Comparison of ENCODE assay signal across 8 cellular contexts in genomic region chr5:76256116-76256889, GRCh38.
DNase-seq lines count a peak whose midpoint lies in the region; ATAC-seq lines count a peak whose summit lies in the region.

No MANE protein-coding gene starts in this region.

- peak; percentile 47 for DNase-seq in NK-92 treated with Interleukin-12 subunit alpha and Interleukin-12 subunit beta, amount 100 ng/mL, for 24 hours (lab: John Stamatoyannopoulos, UW)
- DNase-seq in NK-92 (lab: John Stamatoyannopoulos, UW; ENCODE audit: unreplicated experiment) (no peak), NCI-H510A treated with DMSO at 0.1 percent for 48 hours (lab: John Stamatoyannopoulos, UW) (peak; percentile 54), memory B cell (ENCODE audit: low spot score in 2 of 2) (peak; percentile 25 to 44)
- peak; percentile 76 for DNase-seq in activated CD4-positive, alpha-beta T cell treated with anti-CD3 and anti-CD28 coated beads, Interleukin-2, amount 10 ng/mL, durations not matched to agents 7 days and 5 days
- peak; percentile 7 for DNase-seq in effector CD8-positive, alpha-beta T cell (lab: John Stamatoyannopoulos, UW)
- peak; percentile 65 for DNase-seq in stimulated activated CD8-positive, alpha-beta memory T cell treated with anti-CD3 and anti-CD28 coated beads, Interleukin-4, amount 100 ng/mL, for 48 hours

- H3K9me3 Mint-ChIP-seq in activated CD4-positive, alpha-beta T cell treated with anti-CD3 and anti-CD28 coated beads, Interleukin-2, amount 10 ng/mL, durations not matched to agents 7 days and 5 days: no peaks in the 10 kb centered on the region
- H3K9me3 Mint-ChIP-seq in memory B cell: no peaks in the 10 kb centered on the region

- CTCF ChIA-PET in activated CD4-positive, alpha-beta T cell treated with anti-CD3 and anti-CD28 coated beads, Interleukin-2, amount 10 ng/mL, durations not matched to agents 7 days and 5 days (lab: Charles Lee): interaction anchor here (0.5 to 1.6 kb wide), 8 partner anchors 9 to 184 kb away, joined by 3 to 6 read pairs (median 4); no protein-coding TSS in a partner anchor

- peak; percentile 78 for ATAC-seq in HG03064 (IDR thresholded peaks at IDR 0.05; ENCODE audit: low read depth, unreplicated experiment)
- peak; percentile 90 for ATAC-seq in memory B cell (ENCODE audit: low read depth)

- peak overlapping the region; percentile 31 for H3K27ac Mint-ChIP-seq in activated CD4-positive, alpha-beta T cell treated with anti-CD3 and anti-CD28 coated beads, Interleukin-2, amount 10 ng/mL, durations not matched to agents 7 days and 5 days
- H3K27ac Mint-ChIP-seq in memory B cell: no peak overlapping the region

- POLR2A ChIA-PET in activated CD4-positive, alpha-beta T cell treated with anti-CD3 and anti-CD28 coated beads, Interleukin-2, amount 10 ng/mL, durations not matched to agents 7 days and 5 days (lab: Charles Lee): interaction anchor here (0.5 kb wide), 1 partner anchor 204 kb away, joined by 3 read pairs; no protein-coding TSS in a partner anchor

- H3K27me3 Mint-ChIP-seq in activated CD4-positive, alpha-beta T cell treated with anti-CD3 and anti-CD28 coated beads, Interleukin-2, amount 10 ng/mL, durations not matched to agents 7 days and 5 days: peaks cover 21% of the 10 kb centered on the region
- H3K27me3 Mint-ChIP-seq in memory B cell: no peaks in the 10 kb centered on the region

- H3K4me1 Mint-ChIP-seq in activated CD4-positive, alpha-beta T cell treated with anti-CD3 and anti-CD28 coated beads, Interleukin-2, amount 10 ng/mL, durations not matched to agents 7 days and 5 days: peaks cover 11% of the 10 kb centered on the region
- H3K4me1 Mint-ChIP-seq in memory B cell: no peaks in the 10 kb centered on the region

- peaks cover 5% of the 10 kb centered on the region for H3K36me3 Mint-ChIP-seq in activated CD4-positive, alpha-beta T cell treated with anti-CD3 and anti-CD28 coated beads, Interleukin-2, amount 10 ng/mL, durations not matched to agents 7 days and 5 days (ENCODE audit: low read depth)
- no peaks in the 10 kb centered on the region for H3K36me3 Mint-ChIP-seq in memory B cell

- H3K4me3 Mint-ChIP-seq in activated CD4-positive, alpha-beta T cell treated with anti-CD3 and anti-CD28 coated beads, Interleukin-2, amount 10 ng/mL, durations not matched to agents 7 days and 5 days: no peak overlapping the region
- no peak overlapping the region for H3K4me3 Mint-ChIP-seq in memory B cell
